ENCODE assay signal across 15 cellular contexts in genomic region chr2:29405266-29405665, GRCh38.
DNase-seq lines count a peak whose midpoint lies in the region; ATAC-seq and TF ChIP-seq lines count a peak whose summit lies in the region.
"Had no signal": no experiment of that assay in that cellular context is flagged by ENCODE, and none has a peak within 500 bp of the region (broad histone marks: within the 10 kb centered on the region; RNA-seq: fewer than 3 reads in every experiment).

No MANE protein-coding gene starts in this region.

- no peaks in the 10 kb centered on the region for H4K20me1 ChIP-seq in BLaER1 treated with 17β-estradiol and CSF1 and Interleukin-3, amounts not matched to agents 10 nM and 100 nM
- no peaks in the 10 kb centered on the region for H4K20me1 ChIP-seq in SK-N-SH (ENCODE audit: insufficient read depth)

- DNase-seq in NCI-H1694 (lab: John Stamatoyannopoulos, UW) (peak; percentile 90), stomach (peak; percentile 29), SK-N-SH (no peak), NCI-H510A treated with DMSO at 0.1 percent for 48 hours (lab: John Stamatoyannopoulos, UW) (no peak)
- DNase-seq: KG1, NCI-H1105, NCI-H2081 treated with DMSO at 0.1 percent for 48 hours, NCI-H2171 treated with DMSO at 0.1 percent for 48 hours, NCI-H748 treated with DMSO at 0.1 percent for 48 hours had no signal

- TF ChIP-seq CTCF in stomach (IDR thresholded peaks at IDR 0.05), result no peak
- TF ChIP-seq CTCF in SK-N-SH (IDR thresholded peaks at IDR 0.05), result no peak

- no peak overlapping the region for H2AFZ ChIP-seq in SK-N-SH (ENCODE audit: low read depth)
- H2AFZ ChIP-seq: GM23338 had no signal

- H3K27ac ChIP-seq in BLaER1 treated with 17β-estradiol and CSF1 and Interleukin-3, amounts not matched to agents 10 nM and 100 nM, result no peak overlapping the region
- H3K27ac ChIP-seq in stomach (no peak overlapping the region), SK-N-SH (ENCODE audit: low read depth in 2 of 2, low read length in 1 of 2) (peak overlapping the region in 1 of 2 experiments; percentile 62; a peak in 1 of 4 replicates)
- H3K27ac ChIP-seq: A549 had no signal

- no peak overlapping the region for H3K4me3 ChIP-seq in BLaER1 treated with 17β-estradiol and CSF1 and Interleukin-3, amounts not matched to agents 10 nM and 100 nM
- H3K4me3 ChIP-seq in endocrine pancreas (ENCODE audit: control insufficient read depth, insufficient read depth, low read length), result peak overlapping the region; percentile 22
- H3K4me3 ChIP-seq in stomach, result no peak overlapping the region
- H3K4me3 ChIP-seq in SK-N-SH (ENCODE audit: low read depth in 2 of 2, low read length in 1 of 2), result no peak overlapping the region
- H3K4me3 ChIP-seq: A549, GM23338, HAP-1 had no signal

- H3K4me1 ChIP-seq in BLaER1 treated with 17β-estradiol and CSF1 and Interleukin-3, amounts not matched to agents 10 nM and 100 nM, result peaks cover 0 to 24% (median 11%) of the 10 kb centered on the region in 10 experiments; a peak in 12 of 20 replicates
- no peaks in the 10 kb centered on the region for H3K4me1 ChIP-seq in endocrine pancreas (ENCODE audit: control insufficient read depth, insufficient read depth, low read length)
- H3K4me1 ChIP-seq in stomach, result peaks cover 0 to 8% (median 3%) of the 10 kb centered on the region in 4 donors
- peaks cover 0 to 34% of the 10 kb centered on the region in 2 experiments; a peak in 2 of 4 replicates for H3K4me1 ChIP-seq in SK-N-SH (ENCODE audit: control insufficient read depth in 1 of 2, insufficient read depth in 2 of 2, low read depth in 1 of 2, low read length in 1 of 2)
- H3K4me1 ChIP-seq: A549, HAP-1 had no signal

- CTCF ChIA-PET in SK-N-SH (lab: Yijun Ruan, JAX), result interaction anchor here (0.6 to 1.8 kb wide), 3 partner anchors 37 to 669 kb away, joined by 3 to 8 read pairs (median 4); no protein-coding TSS in a partner anchor

- no peaks in the 10 kb centered on the region for H3K27me3 ChIP-seq in BLaER1 treated with 17β-estradiol and CSF1 and Interleukin-3, amounts not matched to agents 10 nM and 100 nM
- no peaks in the 10 kb centered on the region for H3K27me3 ChIP-seq in endocrine pancreas (ENCODE audit: control insufficient read depth, insufficient read depth, low read length)
- H3K27me3 ChIP-seq in stomach, result no peaks in the 10 kb centered on the region
- no peaks in the 10 kb centered on the region for H3K27me3 ChIP-seq in SK-N-SH (ENCODE audit: insufficient read depth)

- TF ChIP-seq POLR2A in stomach (IDR thresholded peaks at IDR 0.05), result no peak

- intact Hi-C loops in stomach (cut with DNase I; ENCODE audit: low total_unique reads), result no loop called here

- H3K4me2 ChIP-seq in BLaER1 treated with 17β-estradiol and CSF1 and Interleukin-3, amounts not matched to agents 10 nM and 100 nM, result peak overlapping the region in 6 of 11 experiments; percentile 8 to 40 (median 20); a peak in 8 of 22 replicates
- no peak overlapping the region for H3K4me2 ChIP-seq in SK-N-SH
- H3K4me2 ChIP-seq: A549, GM23338 had no signal

- ATAC-seq in GM18502 (IDR thresholded peaks at IDR 0.05; ENCODE audit: poor library complexity, unreplicated experiment), result no peak
- ATAC-seq: A549, GM23338 had no signal

- no peaks in the 10 kb centered on the region for H3K79me2 ChIP-seq in SK-N-SH (ENCODE audit: insufficient read depth)

- no peaks in the 10 kb centered on the region for H3K9me3 ChIP-seq in BLaER1 treated with 17β-estradiol and CSF1 and Interleukin-3, amounts not matched to agents 10 nM and 100 nM (replicated peaks in 1 of 11)
- H3K9me3 ChIP-seq in endocrine pancreas (ENCODE audit: control insufficient read depth, low read length) (no peaks in the 10 kb centered on the region), stomach (no peaks in the 10 kb centered on the region), SK-N-SH (no peaks in the 10 kb centered on the region)
- H3K9me3 ChIP-seq: A549, HAP-1 had no signal

- no peaks in the 10 kb centered on the region for H3K36me3 ChIP-seq in BLaER1 treated with 17β-estradiol and CSF1 and Interleukin-3, amounts not matched to agents 10 nM and 100 nM
- H3K36me3 ChIP-seq in endocrine pancreas (ENCODE audit: control insufficient read depth, insufficient read depth, low read length) (no peaks in the 10 kb centered on the region), stomach (no peaks in the 10 kb centered on the region), SK-N-SH (replicated peaks in 1 of 2; ENCODE audit: control insufficient read depth in 1 of 2, insufficient read depth in 2 of 2, low read length in 1 of 2) (no peaks in the 10 kb centered on the region)
- H3K36me3 ChIP-seq: HAP-1 had no signal

- POLR2A ChIA-PET in SK-N-SH (lab: Yijun Ruan, JAX), result interaction anchor here (0.7 kb wide), 1 partner anchor 75 kb away, joined by 3 read pairs; no protein-coding TSS in a partner anchor

- H3K9me2 ChIP-seq in SK-N-SH, result no peaks in the 10 kb centered on the region

- H3K9ac ChIP-seq in BLaER1 treated with 17β-estradiol and CSF1 and Interleukin-3, amounts not matched to agents 10 nM and 100 nM, result no peak overlapping the region
- H3K9ac ChIP-seq in endocrine pancreas (ENCODE audit: control insufficient read depth, insufficient read depth, low read length) (no peak overlapping the region), SK-N-SH (no peak overlapping the region)

- H3F3A ChIP-seq in SK-N-SH (replicated peaks; ENCODE audit: insufficient read depth), result no peaks in the 10 kb centered on the region

- 22 to 49% (median 37%) methylated on average over 5 of the region's 5 CpGs for WGBS in stomach, 5 donors
- WGBS in SK-N-SH (ENCODE audit: low lambda C conversion rate), result 77% methylated on average over 5 of the region's 5 CpGs

- TF ChIP-seq EP300 in stomach (IDR thresholded peaks at IDR 0.05) (no peak), SK-N-SH (IDR thresholded peaks at IDR 0.05; ENCODE audit: borderline replicate concordance in 1 of 2, low read depth in 1 of 2, low read length in 1 of 2) (no peak)

- TF ChIP-seq RAD21 in SK-N-SH (IDR thresholded peaks at IDR 0.05; ENCODE audit: low read length), result no peak

TF ChIP-seq in SK-N-SH, 30 proteins besides CTCF, POLR2A, EP300 and RAD21:
- TF ChIP-seq RXRA (IDR thresholded peaks at IDR 0.05; ENCODE audit: borderline replicate concordance, low read depth) (no peak), FOSL2 (IDR thresholded peaks at IDR 0.05; ENCODE audit: borderline replicate concordance, low read depth) (no peak), FOXJ3 (CRISPR knock-in tag; IDR thresholded peaks at IDR 0.05) (no peak), REST (IDR thresholded peaks at IDR 0.05; ENCODE audit: low read depth, low read length) (no peak), MXI1 (IDR thresholded peaks at IDR 0.05; ENCODE audit: low read depth, low read length) (no peak), YY1 (IDR thresholded peaks at IDR 0.05; ENCODE audit: low read depth) (no peak), TEAD4 (IDR thresholded peaks at IDR 0.05; ENCODE audit: borderline replicate concordance, insufficient read depth) (no peak), IRF3 (IDR thresholded peaks at IDR 0.05; ENCODE audit: low read depth, low read length) (no peak), CHD2 (IDR thresholded peaks at IDR 0.05; ENCODE audit: low read length, partially characterized antibody) (no peak), ELF1 (IDR thresholded peaks at IDR 0.05) (no peak), JUND (IDR thresholded peaks at IDR 0.05) (no peak), TAF1 (IDR thresholded peaks at IDR 0.05; ENCODE audit: borderline replicate concordance, low read depth, low read length) (no peak), NRF1 (IDR thresholded peaks at IDR 0.05; ENCODE audit: low read depth, low read length) (no peak), GATA2 (CRISPR knock-in tag; IDR thresholded peaks at IDR 0.05) (no peak), RCOR1 (IDR thresholded peaks at IDR 0.05; ENCODE audit: low read length) (no peak), MAX (IDR thresholded peaks at IDR 0.05; ENCODE audit: low read depth) (no peak), GABPA (IDR thresholded peaks at IDR 0.05; ENCODE audit: low read depth) (no peak)

Comparison
In these comparisons a context has a peak if more than half of its experiments do, and no peak if none do; other contexts are left out.
1. DNase-seq: peak in NCI-H1694 (single experiment) and stomach (single experiment); none in SK-N-SH (single experiment) and NCI-H510A treated with DMSO at 0.1 percent for 48 hours (single experiment).